ENCODE assay signal across 1 cellular context in the genomic region with DNA sequence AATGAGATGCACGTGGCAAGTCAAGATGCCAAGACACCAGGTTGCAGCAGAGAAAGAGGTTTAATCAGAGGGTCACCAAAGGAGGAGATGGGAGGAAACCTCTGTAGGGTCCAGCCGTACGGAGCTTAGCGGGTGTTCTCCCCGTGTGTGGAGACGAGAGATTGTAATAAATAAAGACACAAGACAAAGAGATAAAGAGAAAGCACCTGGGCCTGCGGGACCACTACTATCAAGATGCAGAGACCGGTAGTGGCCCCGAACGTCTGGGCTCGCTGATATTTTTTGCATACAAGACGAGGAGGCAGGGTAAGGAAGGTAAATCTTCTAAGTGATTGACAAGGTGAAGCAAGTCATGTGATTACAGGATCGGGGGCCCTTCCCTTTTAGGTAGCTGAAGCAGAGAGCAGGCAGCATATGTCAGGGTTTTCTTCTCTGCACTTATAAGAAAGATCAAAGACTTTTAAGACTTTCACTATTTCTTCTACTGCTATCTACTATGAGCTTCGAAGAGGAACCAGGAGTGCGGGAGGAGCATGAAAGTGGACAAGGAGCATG.
TF ChIP-seq lines count a peak whose summit lies in the region.

No MANE protein-coding gene starts in this region.

TF ChIP-seq in IMR-90, 13 proteins besides CTCF, POLR2A, EP300 and RAD21:
- TF ChIP-seq BHLHE40 (IDR thresholded peaks at IDR 0.05; ENCODE audit: low read depth, low read length), result no peak
- no peak for TF ChIP-seq FOS (IDR thresholded peaks at IDR 0.05; ENCODE audit: low read depth, low read length)
- no peak for TF ChIP-seq MAZ (IDR thresholded peaks at IDR 0.05; ENCODE audit: borderline replicate concordance, low read depth, low read length)
- TF ChIP-seq CHD1 (IDR thresholded peaks at IDR 0.05; ENCODE audit: low read depth, low read length), result no peak
- TF ChIP-seq CEBPB (IDR thresholded peaks at IDR 0.05; ENCODE audit: low read depth, low read length), result no peak
- TF ChIP-seq RFX5 (IDR thresholded peaks at IDR 0.05; ENCODE audit: low read depth, low read length), result no peak
- TF ChIP-seq MXI1 (IDR thresholded peaks at IDR 0.05; ENCODE audit: borderline replicate concordance, low read depth, low read length), result no peak
- TF ChIP-seq RCOR1 (IDR thresholded peaks at IDR 0.05; ENCODE audit: insufficient replicate concordance, low read length), result no peak
- TF ChIP-seq, protein P1, sequence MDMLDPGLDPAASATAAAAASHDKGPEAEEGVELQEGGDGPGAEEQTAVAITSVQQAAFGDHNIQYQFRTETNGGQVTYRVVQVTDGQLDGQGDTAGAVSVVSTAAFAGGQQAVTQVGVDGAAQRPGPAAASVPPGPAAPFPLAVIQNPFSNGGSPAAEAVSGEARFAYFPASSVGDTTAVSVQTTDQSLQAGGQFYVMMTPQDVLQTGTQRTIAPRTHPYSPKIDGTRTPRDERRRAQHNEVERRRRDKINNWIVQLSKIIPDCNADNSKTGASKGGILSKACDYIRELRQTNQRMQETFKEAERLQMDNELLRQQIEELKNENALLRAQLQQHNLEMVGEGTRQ (IDR thresholded peaks at IDR 0.05; ENCODE audit: low read depth, low read length), result no peak
- TF ChIP-seq, protein P2, sequence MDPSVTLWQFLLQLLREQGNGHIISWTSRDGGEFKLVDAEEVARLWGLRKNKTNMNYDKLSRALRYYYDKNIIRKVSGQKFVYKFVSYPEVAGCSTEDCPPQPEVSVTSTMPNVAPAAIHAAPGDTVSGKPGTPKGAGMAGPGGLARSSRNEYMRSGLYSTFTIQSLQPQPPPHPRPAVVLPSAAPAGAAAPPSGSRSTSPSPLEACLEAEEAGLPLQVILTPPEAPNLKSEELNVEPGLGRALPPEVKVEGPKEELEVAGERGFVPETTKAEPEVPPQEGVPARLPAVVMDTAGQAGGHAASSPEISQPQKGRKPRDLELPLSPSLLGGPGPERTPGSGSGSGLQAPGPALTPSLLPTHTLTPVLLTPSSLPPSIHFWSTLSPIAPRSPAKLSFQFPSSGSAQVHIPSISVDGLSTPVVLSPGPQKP (IDR thresholded peaks at IDR 0.05; ENCODE audit: borderline replicate concordance, low read depth, low read length), result no peak
- no peak for TF ChIP-seq MAFK (IDR thresholded peaks at IDR 0.05; ENCODE audit: low read depth, low read length)
TF ChIP-seq in IMR-90: peak in this region for 0.
